ENCODE assay signal across 21 cellular contexts in genomic region chr11:72788250-72788649, GRCh38. TPM values are rescaled to one million over a fixed set of nuclear protein-coding genes. Genes with fewer than 3 reads are reported as not detected.
DNase-seq lines count a peak whose midpoint lies in the region; ATAC-seq and TF ChIP-seq lines count a peak whose summit lies in the region.
"Had no signal": no experiment of that assay in that cellular context is flagged by ENCODE, and none has a peak within 500 bp of the region (broad histone marks: within the 10 kb centered on the region; RNA-seq: fewer than 3 reads in every experiment).

No MANE protein-coding gene starts in this region.

- H3K27ac Mint-ChIP-seq in activated naive CD8-positive, alpha-beta T cell treated with anti-CD3 and anti-CD28 coated beads, Interleukin-2, amount 10 ng/mL, durations not matched to agents 7 days and 5 days, result peak overlapping the region; percentile 56
- H3K27ac Mint-ChIP-seq in activated naive CD8-positive, alpha-beta T cell treated with anti-CD3 and anti-CD28 coated beads for 36 hours, result no peak overlapping the region
- H3K27ac Mint-ChIP-seq in type B pancreatic cell (peak overlapping the region; percentile 95), endodermal cell (no peak overlapping the region)
- H3K27ac Mint-ChIP-seq: CD8-positive, alpha-beta T cell had no signal

- H3K9me3 ChIP-seq in mucosa of rectum (ENCODE audit: control insufficient read depth in 2 of 2, low read length in 2 of 2) (no peaks in the 10 kb centered on the region), endodermal cell (ENCODE audit: control insufficient read depth, low read length) (no peaks in the 10 kb centered on the region)
- H3K9me3 ChIP-seq: prostate gland, uterus had no signal

- H3K4me3 Mint-ChIP-seq in activated naive CD8-positive, alpha-beta T cell treated with anti-CD3 and anti-CD28 coated beads, Interleukin-2, amount 10 ng/mL, durations not matched to agents 7 days and 5 days, result peak overlapping the region; percentile 35
- no peak overlapping the region for H3K4me3 Mint-ChIP-seq in activated naive CD8-positive, alpha-beta T cell treated with anti-CD3 and anti-CD28 coated beads for 36 hours
- H3K4me3 Mint-ChIP-seq in type B pancreatic cell, result no peak overlapping the region
- H3K4me3 Mint-ChIP-seq in endodermal cell, result no peak overlapping the region
- H3K4me3 Mint-ChIP-seq: CD8-positive, alpha-beta T cell; stimulated activated naive CD8-positive, alpha-beta T cell treated with anti-CD3 and anti-CD28 coated beads, Interleukin-15, Interleukin-2, amounts not matched to agents 100 ng/mL and 50 ng/mL, for 24 hours had no signal

- no peak for ATAC-seq in activated naive CD8-positive, alpha-beta T cell treated with anti-CD3 and anti-CD28 coated beads, Interleukin-2, amount 10 ng/mL, durations not matched to agents 7 days and 5 days (ENCODE audit: low read depth)
- ATAC-seq: activated naive CD4-positive, alpha-beta T cell treated with anti-CD3 and anti-CD28 coated beads, Interleukin-2, amount 50 U/mL, for 72 hours; CD8-positive, alpha-beta T cell; left cardiac atrium had no signal

- intact Hi-C loops in cardiac septum (cut with DNase I), result no loop called here

- no peak for DNase-seq in activated naive CD8-positive, alpha-beta T cell treated with anti-CD3 and anti-CD28 coated beads, Interleukin-2, amount 10 ng/mL, durations not matched to agents 7 days and 5 days
- DNase-seq in activated naive CD8-positive, alpha-beta T cell treated with anti-CD3 and anti-CD28 coated beads for 36 hours, result no peak
- DNase-seq in caudate nucleus (lab: John Stamatoyannopoulos, UW) (peak in 36 of 61 donors; percentile 15 to 87 (median 43)), type B pancreatic cell (ENCODE audit: extremely low spot score, unreplicated experiment) (no peak), T-helper 2 cell (no peak), endodermal cell (no peak), cardiac septum (ENCODE audit: low spot score) (no peak)
- DNase-seq: activated T-cell treated with anti-CD3 and anti-CD28 coated beads for 4 hours; CD8-positive, alpha-beta T cell; GM23248; left cardiac atrium; NCI-H1417 treated with DMSO at 0.1 percent for 48 hours; NCI-H226; Right ventricle myocardium superior; stimulated activated CD4-positive, alpha-beta T cell treated with anti-CD3 and anti-CD28 coated beads, Interleukin-12 subunit alpha, Interleukin-12 subunit beta, amount 100 ng/mL, for 4 hours; uterus had no signal

- 89 to 94% methylated on average over 5 to 7 of the region's 7 CpGs for WGBS in endodermal cell (ENCODE audit: insufficient coverage in 1 of 2, insufficient read length in 1 of 2), 2 experiments

- no peaks in the 10 kb centered on the region for H3K36me3 ChIP-seq in mucosa of rectum (ENCODE audit: control insufficient read depth in 2 of 2, insufficient read depth in 2 of 2, low read length in 2 of 2)
- H3K36me3 ChIP-seq in endodermal cell (ENCODE audit: control insufficient read depth, insufficient read depth, low read length), result no peaks in the 10 kb centered on the region
- H3K36me3 ChIP-seq: cardiac muscle cell, prostate gland, uterus had no signal

- no peaks in the 10 kb centered on the region for H3K36me3 Mint-ChIP-seq in activated naive CD8-positive, alpha-beta T cell treated with anti-CD3 and anti-CD28 coated beads, Interleukin-2, amount 10 ng/mL, durations not matched to agents 7 days and 5 days
- no peaks in the 10 kb centered on the region for H3K36me3 Mint-ChIP-seq in activated naive CD8-positive, alpha-beta T cell treated with anti-CD3 and anti-CD28 coated beads for 36 hours
- H3K36me3 Mint-ChIP-seq in type B pancreatic cell, result no peaks in the 10 kb centered on the region
- H3K36me3 Mint-ChIP-seq in endodermal cell (ENCODE audit: low read depth), result no peaks in the 10 kb centered on the region
- H3K36me3 Mint-ChIP-seq: activated naive CD4-positive, alpha-beta T cell treated with anti-CD3 and anti-CD28 coated beads, Interleukin-2, amount 50 U/mL, for 72 hours; CD8-positive, alpha-beta T cell had no signal

- no peaks in the 10 kb centered on the region for H3K9me3 Mint-ChIP-seq in activated naive CD8-positive, alpha-beta T cell treated with anti-CD3 and anti-CD28 coated beads, Interleukin-2, amount 10 ng/mL, durations not matched to agents 7 days and 5 days
- H3K9me3 Mint-ChIP-seq in activated naive CD8-positive, alpha-beta T cell treated with anti-CD3 and anti-CD28 coated beads for 36 hours, result no peaks in the 10 kb centered on the region
- no peaks in the 10 kb centered on the region for H3K9me3 Mint-ChIP-seq in type B pancreatic cell
- H3K9me3 Mint-ChIP-seq in endodermal cell, result no peaks in the 10 kb centered on the region
- H3K9me3 Mint-ChIP-seq: activated naive CD4-positive, alpha-beta T cell treated with anti-CD3 and anti-CD28 coated beads, Interleukin-2, amount 50 U/mL, for 72 hours; CD8-positive, alpha-beta T cell; stimulated activated naive CD8-positive, alpha-beta T cell treated with anti-CD3 and anti-CD28 coated beads, Interleukin-15, Interleukin-2, amounts not matched to agents 100 ng/mL and 50 ng/mL, for 24 hours had no signal

- POLR2A ChIA-PET in activated naive CD8-positive, alpha-beta T cell treated with anti-CD3 and anti-CD28 coated beads, Interleukin-2, amount 10 ng/mL, durations not matched to agents 7 days and 5 days (lab: Charles Lee), result interaction anchor here (0.6 to 1.1 kb wide), 3 partner anchors 27 to 677 kb away, joined by 3 to 4 read pairs (median 4); no protein-coding TSS in a partner anchor

- peaks cover 56 to 57% of the 10 kb centered on the region in 2 donors for H3K4me1 ChIP-seq in mucosa of rectum (ENCODE audit: control insufficient read depth in 2 of 2, insufficient read depth in 2 of 2, low read length in 2 of 2)
- no peaks in the 10 kb centered on the region for H3K4me1 ChIP-seq in endodermal cell (ENCODE audit: control insufficient read depth, insufficient read depth, low read length)

- TF ChIP-seq CTCF in type B pancreatic cell (conservative IDR thresholded peaks at IDR 0.05) (no peak), endodermal cell (conservative IDR thresholded peaks at IDR 0.05) (no peak)

- H3K27me3 ChIP-seq in mucosa of rectum (ENCODE audit: control insufficient read depth in 2 of 2, insufficient read depth in 2 of 2, low read length in 2 of 2) (no peaks in the 10 kb centered on the region), endodermal cell (ENCODE audit: control insufficient read depth, insufficient read depth, low read length, poor library complexity, severe bottlenecking) (no peaks in the 10 kb centered on the region)
- H3K27me3 ChIP-seq: cardiac muscle cell, uterus had no signal

- H3K4me1 Mint-ChIP-seq in activated naive CD8-positive, alpha-beta T cell treated with anti-CD3 and anti-CD28 coated beads, Interleukin-2, amount 10 ng/mL, durations not matched to agents 7 days and 5 days, result peaks cover 30% of the 10 kb centered on the region
- peaks cover 25% of the 10 kb centered on the region for H3K4me1 Mint-ChIP-seq in activated naive CD8-positive, alpha-beta T cell treated with anti-CD3 and anti-CD28 coated beads for 36 hours
- H3K4me1 Mint-ChIP-seq in type B pancreatic cell (ENCODE audit: unreplicated experiment), result peaks cover 20% of the 10 kb centered on the region
- H3K4me1 Mint-ChIP-seq in endodermal cell, result peaks cover 16% of the 10 kb centered on the region

- peak overlapping the region in 1 of 2 donors; percentile 52 for H3K4me3 ChIP-seq in mucosa of rectum (ENCODE audit: low read length in 2 of 2)
- no peak overlapping the region for H3K4me3 ChIP-seq in endodermal cell (ENCODE audit: low read length)
- H3K4me3 ChIP-seq: cardiac muscle cell, GM23248, prostate gland, uterus had no signal

- H3K9ac ChIP-seq in mucosa of rectum (ENCODE audit: low read depth in 1 of 2, low read length in 2 of 2), result peak overlapping the region; percentile 47 to 72
- no peak overlapping the region for H3K9ac ChIP-seq in endodermal cell (ENCODE audit: extremely low read depth, low read length, poor library complexity, severe bottlenecking)
- H3K9ac ChIP-seq: GM23248 had no signal

- H3K27ac ChIP-seq in caudate nucleus (ENCODE audit: low read depth, low read length) (peak overlapping the region; percentile 11), mucosa of rectum (ENCODE audit: low read depth in 2 of 2, low read length in 2 of 2) (peak overlapping the region; percentile 91 to 93), endodermal cell (ENCODE audit: low read depth, low read length) (no peak overlapping the region)
- H3K27ac ChIP-seq: cardiac muscle cell, GM23248, prostate gland had no signal

- H3K27me3 Mint-ChIP-seq in activated naive CD8-positive, alpha-beta T cell treated with anti-CD3 and anti-CD28 coated beads, Interleukin-2, amount 10 ng/mL, durations not matched to agents 7 days and 5 days, result peaks cover 2% of the 10 kb centered on the region
- H3K27me3 Mint-ChIP-seq in activated naive CD8-positive, alpha-beta T cell treated with anti-CD3 and anti-CD28 coated beads for 36 hours, result no peaks in the 10 kb centered on the region
- H3K27me3 Mint-ChIP-seq in type B pancreatic cell (no peaks in the 10 kb centered on the region), endodermal cell (ENCODE audit: insufficient read depth) (no peaks in the 10 kb centered on the region)
- H3K27me3 Mint-ChIP-seq: stimulated activated naive CD8-positive, alpha-beta T cell treated with anti-CD3 and anti-CD28 coated beads, Interleukin-15, Interleukin-2, amounts not matched to agents 100 ng/mL and 50 ng/mL, for 24 hours had no signal

RNA-seq across cellular contexts. Expression of gene STARD10, which starts 5.6 kb away (rescaled TPM):
- total RNA-seq in activated naive CD8-positive, alpha-beta T cell treated with anti-CD3 and anti-CD28 coated beads, Interleukin-2, amount 10 ng/mL, durations not matched to agents 7 days and 5 days, result 1 to 10 TPM; 7.8 to 8.0 TPM
- total RNA-seq in activated naive CD8-positive, alpha-beta T cell treated with anti-CD3 and anti-CD28 coated beads for 36 hours, result 1 to 10 TPM; 6.2 to 6.4 TPM
- total RNA-seq in type B pancreatic cell (ENCODE audit: low replicate concordance), result 170 and 313 TPM in 2 replicates
- 10 to 100 TPM; 32.2 to 33.3 TPM for total RNA-seq in endodermal cell
- polyA plus RNA-seq in endodermal cell (2013, experiment 1 of 2), result 23.2 TPM
- 21.0 TPM for polyA plus RNA-seq in endodermal cell (2013, experiment 2 of 2)
- 45.2 TPM for total RNA-seq in cardiac septum

RNA-seq across cellular contexts. Expression of gene ATG16L2, which starts 26.0 kb away (rescaled TPM):
- 100 to 1,000 TPM; 159 to 163 TPM for total RNA-seq in activated naive CD8-positive, alpha-beta T cell treated with anti-CD3 and anti-CD28 coated beads, Interleukin-2, amount 10 ng/mL, durations not matched to agents 7 days and 5 days
- 10 to 100 TPM; 41.2 to 45.7 TPM for total RNA-seq in activated naive CD8-positive, alpha-beta T cell treated with anti-CD3 and anti-CD28 coated beads for 36 hours
- total RNA-seq in type B pancreatic cell (ENCODE audit: low replicate concordance) (26.3 and 29.5 TPM in 2 replicates), endodermal cell (10 to 100 TPM; 32.2 to 34.2 TPM), cardiac septum (21.4 TPM)
- polyA plus RNA-seq in endodermal cell (2013, experiment 1 of 2), result 21.4 TPM
- 15.2 TPM for polyA plus RNA-seq in endodermal cell (2013, experiment 2 of 2)

RNA-seq across cellular contexts. Expression of gene ARAP1, which starts 36.0 kb away (rescaled TPM):
- total RNA-seq in activated naive CD8-positive, alpha-beta T cell treated with anti-CD3 and anti-CD28 coated beads, Interleukin-2, amount 10 ng/mL, durations not matched to agents 7 days and 5 days, result 100 to 1,000 TPM; 129 to 134 TPM
- total RNA-seq in activated naive CD8-positive, alpha-beta T cell treated with anti-CD3 and anti-CD28 coated beads for 36 hours, result 10 to 100 TPM; 49.3 to 52.3 TPM
- total RNA-seq in type B pancreatic cell (ENCODE audit: low replicate concordance), result 80.5 and 149 TPM in 2 replicates
- total RNA-seq in endodermal cell, result 10 to 100 TPM; 74.4 to 88.3 TPM
- polyA plus RNA-seq in endodermal cell (2013, experiment 1 of 2), result 33.5 TPM
- polyA plus RNA-seq in endodermal cell (2013, experiment 2 of 2), result 27.9 TPM
- 46.3 TPM for total RNA-seq in cardiac septum

Comparison
In these comparisons a context has a peak if more than half of its experiments do, and no peak if none do; other contexts are left out.
1. H3K27ac Mint-ChIP-seq: peak in activated naive CD8-positive, alpha-beta T cell treated with anti-CD3 and anti-CD28 coated beads, Interleukin-2, amount 10 ng/mL, durations not matched to agents 7 days and 5 days (single experiment) and type B pancreatic cell (single experiment); none in activated naive CD8-positive, alpha-beta T cell treated with anti-CD3 and anti-CD28 coated beads for 36 hours (single experiment) and endodermal cell (single experiment).
2. DNase-seq: peak in caudate nucleus (36 of 61); none in activated naive CD8-positive, alpha-beta T cell treated with anti-CD3 and anti-CD28 coated beads, Interleukin-2, amount 10 ng/mL, durations not matched to agents 7 days and 5 days (single experiment), activated naive CD8-positive, alpha-beta T cell treated with anti-CD3 and anti-CD28 coated beads for 36 hours (single experiment), type B pancreatic cell (single experiment), T-helper 2 cell (0 of 5), endodermal cell (single experiment) and cardiac septum (single experiment).